32 cellular contexts compared by ENCODE assay signal in genomic region chr4:99102634-99103033, GRCh38. TPM values are rescaled to one million over a fixed set of nuclear protein-coding genes. Genes with fewer than 3 reads are reported as not detected.
"Had no signal": no experiment of that assay in that cellular context is flagged by ENCODE, and none has a peak within 500 bp of the region (broad histone marks: within the 10 kb centered on the region; RNA-seq: fewer than 3 reads in every experiment).

No MANE protein-coding gene starts in this region.

- H3K4me1 ChIP-seq: ascending aorta, foreskin keratinocyte, gastrocnemius medialis had no signal

- H3K36me3 ChIP-seq: ascending aorta, brain microvascular endothelial cell, gastrocnemius medialis, heart left ventricle had no signal

- H3K27me3 ChIP-seq: ascending aorta, brain microvascular endothelial cell, dorsolateral prefrontal cortex, foreskin keratinocyte, gastrocnemius medialis, heart left ventricle had no signal

- ATAC-seq: activated naive CD4-positive, alpha-beta T cell treated with anti-CD3 and anti-CD28 coated beads, Interleukin-2, amount 50 U/mL, for 72 hours; activated T-cell treated with anti-CD3 and anti-CD28 coated beads, Interleukin-2, amount 50 U/mL, for 72 hours; foreskin keratinocyte; gastrocnemius medialis; T-helper 17 cell; WTC11 had no signal

- H3K9me3 ChIP-seq: ascending aorta, gastrocnemius medialis, heart left ventricle had no signal

- DNase-seq: activated CD4-positive, alpha-beta memory T cell treated with anti-CD3 and anti-CD28 coated beads, Interleukin-2, amount 10 ng/mL, durations not matched to agents 7 days and 5 days; activated CD4-positive, alpha-beta T cell treated with anti-CD3 and anti-CD28 coated beads for 1 hour; activated CD4-positive, alpha-beta T cell treated with anti-CD3 and anti-CD28 coated beads for 4 hours; activated CD4-positive, alpha-beta T cell treated with anti-CD3 and anti-CD28 coated beads, Interleukin-2, amount 10 ng/mL, durations not matched to agents 7 days and 5 days; activated CD4-positive, alpha-beta T cell treated with anti-CD3 and anti-CD28 coated beads, Interleukin-2, amount 50 U/mL, for 4 hours; activated CD8-positive, alpha-beta memory T cell treated with anti-CD3 and anti-CD28 coated beads, Interleukin-2, amount 50 U/mL, for 48 hours; activated gamma-delta T cell; activated naive CD4-positive, alpha-beta T cell; activated naive CD4-positive, alpha-beta T cell treated with anti-CD3 and anti-CD28 coated beads, Interleukin-2, amount 10 ng/mL, durations not matched to agents 7 days and 5 days; activated naive CD8-positive, alpha-beta T cell treated with anti-CD3 and anti-CD28 coated beads, Interleukin-2, amount 10 ng/mL, durations not matched to agents 7 days and 5 days; activated T-cell treated with anti-CD3 and anti-CD28 coated beads for 4 hours; activated T-cell treated with anti-CD3 and anti-CD28 coated beads, Interleukin-2, amount 50 U/mL, for 24 hours; activated T-cell treated with anti-CD3 and anti-CD28 coated beads, Interleukin-2, amount 50 U/mL, for 72 hours; brain microvascular endothelial cell; dorsolateral prefrontal cortex; effector memory CD4-positive, alpha-beta T cell; endodermal cell; foreskin keratinocyte; gastrocnemius medialis; glutamatergic neuron; heart left ventricle; T-helper 17 cell; T1000 had no signal

- H3K27ac ChIP-seq: ascending aorta, brain microvascular endothelial cell, coronary artery, dorsolateral prefrontal cortex, foreskin keratinocyte, gastrocnemius medialis, VCaP had no signal

- H3K4me3 ChIP-seq: ascending aorta, coronary artery, dorsolateral prefrontal cortex, gastrocnemius medialis, heart left ventricle had no signal

RNA-seq across cellular contexts. Expression of gene ADH4, which starts 41.5 kb away (rescaled TPM):
- total RNA-seq: activated CD4-positive, alpha-beta memory T cell treated with anti-CD3 and anti-CD28 coated beads, Interleukin-2, amount 10 ng/mL, durations not matched to agents 7 days and 5 days; activated CD4-positive, alpha-beta T cell treated with anti-CD3 and anti-CD28 coated beads, Interleukin-2, amount 10 ng/mL, durations not matched to agents 7 days and 5 days; activated naive CD4-positive, alpha-beta T cell treated with anti-CD3 and anti-CD28 coated beads, Interleukin-2, amount 50 U/mL, for 72 hours; activated naive CD8-positive, alpha-beta T cell treated with anti-CD3 and anti-CD28 coated beads, Interleukin-2, amount 10 ng/mL, durations not matched to agents 7 days and 5 days; activated T-cell treated with anti-CD3 and anti-CD28 coated beads, Interleukin-2, amount 50 U/mL, for 72 hours; bronchial epithelial cell; cardiac septum; cerebellum; endodermal cell; epithelial cell of proximal tubule; foreskin keratinocyte; heart left ventricle; T-helper 17 cell had no signal
- polyA plus RNA-seq: foreskin keratinocyte had no signal
